ENCODE assay signal across 18 cellular contexts in genomic region chr1:241086686-241087085, GRCh38.
DNase-seq lines count a peak whose midpoint lies in the region; ATAC-seq and TF ChIP-seq lines count a peak whose summit lies in the region.
"Had no signal": no experiment of that assay in that cellular context is flagged by ENCODE, and none has a peak within 500 bp of the region (broad histone marks: within the 10 kb centered on the region; RNA-seq: fewer than 3 reads in every experiment).

No MANE protein-coding gene starts in this region.

- no peak for ATAC-seq in HG02885 (IDR thresholded peaks at IDR 0.05; ENCODE audit: poor library complexity, unreplicated experiment)
- no peak for ATAC-seq in HG02840 (IDR thresholded peaks at IDR 0.05; ENCODE audit: low FRiP score, unreplicated experiment)
- ATAC-seq in activated CD8-positive, alpha-beta T cell treated with anti-CD3 and anti-CD28 coated beads for 36 hours, result no peak
- ATAC-seq: HepG2 had no signal

- H4K5ac ChIP-seq in H9 (ENCODE audit: insufficient read length, low read depth, low read length), result no peak overlapping the region

- no peak overlapping the region for H3T11ph ChIP-seq in H9 (ENCODE audit: low read length)

- no peaks in the 10 kb centered on the region for H3K36me3 ChIP-seq in trophoblast cell (ENCODE audit: control insufficient read depth in 1 of 2, insufficient read depth in 2 of 2, low read length in 2 of 2)
- H3K36me3 ChIP-seq: BLaER1 had no signal

- CTCF ChIA-PET in activated CD8-positive, alpha-beta T cell treated with anti-CD3 and anti-CD28 coated beads for 36 hours (lab: Charles Lee), result no interaction called here

- H3K9me3 ChIP-seq in H9 (ENCODE audit: control insufficient read depth, low read depth, low read length) (no peaks in the 10 kb centered on the region), trophoblast cell (ENCODE audit: insufficient read depth, low read depth, low read length) (no peaks in the 10 kb centered on the region)
- H3K9me3 ChIP-seq: BLaER1 had no signal

- H4K12ac ChIP-seq in trophoblast cell (ENCODE audit: low read depth, low read length), result no peak overlapping the region

- H4K91ac ChIP-seq in H9 (ENCODE audit: insufficient read length, low read depth, low read length) (no peak overlapping the region), trophoblast cell (ENCODE audit: low read depth, low read length) (no peak overlapping the region)

- peak overlapping the region in 2 of 3 experiments; percentile 35 to 37; a peak in 3 of 7 replicates for H3K27ac Mint-ChIP-seq in H9
- no peak overlapping the region for H3K27ac Mint-ChIP-seq in activated CD8-positive, alpha-beta T cell treated with anti-CD3 and anti-CD28 coated beads for 36 hours
- H3K27ac Mint-ChIP-seq: CD4-positive, alpha-beta memory T cell; IgD-negative memory B cell had no signal

- no peaks in the 10 kb centered on the region for H4K20me1 ChIP-seq in H9 (ENCODE audit: control insufficient read depth, insufficient read depth, insufficient read length)
- H4K20me1 ChIP-seq: BLaER1 had no signal

- POLR2A ChIA-PET in activated CD8-positive, alpha-beta T cell treated with anti-CD3 and anti-CD28 coated beads for 36 hours (lab: Charles Lee), result no interaction called here

- peak overlapping the region; percentile 83 for H2AK5ac ChIP-seq in H9 (ENCODE audit: insufficient read length, low read length)
- H2AK5ac ChIP-seq in trophoblast cell (ENCODE audit: low read length), result no peak overlapping the region

- peaks cover 6 to 8% of the 10 kb centered on the region in 2 experiments for H3K4me1 Mint-ChIP-seq in H9
- no peaks in the 10 kb centered on the region for H3K4me1 Mint-ChIP-seq in activated CD8-positive, alpha-beta T cell treated with anti-CD3 and anti-CD28 coated beads for 36 hours (ENCODE audit: low read depth)
- H3K4me1 Mint-ChIP-seq: CD14-positive monocyte; CD4-positive, alpha-beta memory T cell had no signal

- H3K56ac ChIP-seq in H9 (ENCODE audit: insufficient read length, low read depth, low read length), result no peak overlapping the region

- H3K79me2 ChIP-seq in H9 (ENCODE audit: insufficient read depth, low read length), result no peaks in the 10 kb centered on the region
- H3K79me2 ChIP-seq in trophoblast cell (ENCODE audit: control insufficient read depth, insufficient read depth, low read length, poor library complexity), result no peaks in the 10 kb centered on the region

- no peaks in the 10 kb centered on the region for H3K9me3 Mint-ChIP-seq in H9
- no peaks in the 10 kb centered on the region for H3K9me3 Mint-ChIP-seq in activated CD8-positive, alpha-beta T cell treated with anti-CD3 and anti-CD28 coated beads for 36 hours

- H2BK5ac ChIP-seq in H9 (ENCODE audit: insufficient read length, low read length) (no peak overlapping the region), trophoblast cell (ENCODE audit: low read depth, low read length, poor library complexity) (no peak overlapping the region)

- no peak for TF ChIP-seq CTCF in H9 (conservative IDR thresholded peaks at IDR 0.05)
- TF ChIP-seq CTCF in activated CD8-positive, alpha-beta T cell treated with anti-CD3 and anti-CD28 coated beads for 36 hours (IDR thresholded peaks at IDR 0.05), result no peak

- WGBS in H9 (ENCODE audit: extremely low coverage, insufficient read length, low lambda C conversion rate), result no CpG with 5 or more reads among the region's 6 CpGs
- WGBS in trophoblast cell (ENCODE audit: extremely low coverage, insufficient coverage, insufficient read length), result no CpG with 5 or more reads among the region's 6 CpGs

- no peak overlapping the region for H3K14ac ChIP-seq in H9 (ENCODE audit: insufficient read depth, low read length)
- no peak overlapping the region for H3K14ac ChIP-seq in trophoblast cell (ENCODE audit: low read length)

- H3K4me2 ChIP-seq in H9 (ENCODE audit: insufficient read depth, insufficient read length, low read length), result no peak overlapping the region
- no peak overlapping the region for H3K4me2 ChIP-seq in trophoblast cell (ENCODE audit: low read length)
- H3K4me2 ChIP-seq: BLaER1 had no signal

- H2BK20ac ChIP-seq in H9 (ENCODE audit: low read depth, low read length, poor library complexity, severe bottlenecking), result no peak overlapping the region

- peak overlapping the region; percentile 22 for H2AFZ ChIP-seq in H9 (ENCODE audit: low read length)
- H2AFZ ChIP-seq in trophoblast cell (ENCODE audit: insufficient read depth, low read length, poor library complexity), result no peak overlapping the region

- H4K8ac ChIP-seq in H9 (replicated peaks; ENCODE audit: insufficient read length, low read depth, low read length) (no peak overlapping the region), trophoblast cell (ENCODE audit: low read depth, low read length) (no peak overlapping the region)

- no peak overlapping the region for H2BK15ac ChIP-seq in H9 (ENCODE audit: low read depth, low read length)

- no peak overlapping the region for H3K4me3 Mint-ChIP-seq in H9
- no peak overlapping the region for H3K4me3 Mint-ChIP-seq in activated CD8-positive, alpha-beta T cell treated with anti-CD3 and anti-CD28 coated beads for 36 hours
- H3K4me3 Mint-ChIP-seq: CD14-positive monocyte; CD4-positive, alpha-beta memory T cell; IgD-negative memory B cell had no signal

- H3K9ac ChIP-seq in H9 (ENCODE audit: extremely low read depth, insufficient read length, low read length) (no peak overlapping the region), trophoblast cell (ENCODE audit: low read length) (no peak overlapping the region)
- H3K9ac ChIP-seq: BLaER1 had no signal

- no peaks in the 10 kb centered on the region for H3K23me2 ChIP-seq in H9 (ENCODE audit: insufficient read length, low read depth, low read length, poor library complexity, severe bottlenecking)

- H3K79me1 ChIP-seq in H9 (ENCODE audit: insufficient read depth, low read depth, low read length, poor library complexity, severe bottlenecking) (no peaks in the 10 kb centered on the region), trophoblast cell (ENCODE audit: low read length) (no peaks in the 10 kb centered on the region)

- H3K36me3 Mint-ChIP-seq in H9 (ENCODE audit: insufficient read depth in 1 of 3, low read depth in 3 of 3), result no peaks in the 10 kb centered on the region
- H3K36me3 Mint-ChIP-seq in activated CD8-positive, alpha-beta T cell treated with anti-CD3 and anti-CD28 coated beads for 36 hours (ENCODE audit: low read depth), result no peaks in the 10 kb centered on the region
- H3K36me3 Mint-ChIP-seq: CD14-positive monocyte; CD4-positive, alpha-beta memory T cell had no signal

- H3K4me1 ChIP-seq in H9 (ENCODE audit: insufficient read depth, low read length) (no peaks in the 10 kb centered on the region; the same call in 1 of the 2 replicates), trophoblast cell (ENCODE audit: control insufficient read depth in 1 of 2, insufficient read depth in 2 of 2, low read length in 2 of 2) (peaks cover 2 to 4% of the 10 kb centered on the region in 2 experiments)
- H3K4me1 ChIP-seq: BLaER1 had no signal

- H3K23ac ChIP-seq in H9 (ENCODE audit: insufficient read length, low read depth, low read length) (no peak overlapping the region), trophoblast cell (ENCODE audit: low read length) (no peak overlapping the region)

- H3K4me3 ChIP-seq in trophoblast cell (ENCODE audit: low read depth, low read length), result no peak overlapping the region
- H3K4me3 ChIP-seq: BLaER1 had no signal

- H3K18ac ChIP-seq in H9 (ENCODE audit: insufficient read length, low read depth, low read length), result no peak overlapping the region
- no peak overlapping the region for H3K18ac ChIP-seq in trophoblast cell (ENCODE audit: low read length)

- H3K27ac ChIP-seq in H9 (ENCODE audit: insufficient read length, low read depth, low read length), result no peak overlapping the region
- no peak overlapping the region for H3K27ac ChIP-seq in trophoblast cell (ENCODE audit: low read depth, low read length)
- H3K27ac ChIP-seq: BLaER1 had no signal

- DNase-seq in EL (peak; percentile 23), H9 (no peak), islet precursor cell (peak; percentile 77), trophoblast cell (no peak)
- no peak for DNase-seq in activated CD8-positive, alpha-beta T cell treated with anti-CD3 and anti-CD28 coated beads for 36 hours
- DNase-seq: 8988T; Calu3; CD4-positive, alpha-beta memory T cell; DMS79 treated with DMSO at 0.1 percent for 48 hours; GF-D8; HCEC 1CT; KBM-7 had no signal

- H3K27me3 ChIP-seq in H9 (ENCODE audit: insufficient read depth, low read length) (no peaks in the 10 kb centered on the region), trophoblast cell (ENCODE audit: insufficient read depth, low read length) (no peaks in the 10 kb centered on the region)
- H3K27me3 ChIP-seq: BLaER1 had no signal

- no peaks in the 10 kb centered on the region for H3K27me3 Mint-ChIP-seq in H9 (ENCODE audit: low read depth)
- H3K27me3 Mint-ChIP-seq in activated CD8-positive, alpha-beta T cell treated with anti-CD3 and anti-CD28 coated beads for 36 hours, result no peaks in the 10 kb centered on the region
- H3K27me3 Mint-ChIP-seq: CD4-positive, alpha-beta memory T cell; IgD-negative memory B cell had no signal

- intact Hi-C loops in activated CD8-positive, alpha-beta T cell treated with anti-CD3 and anti-CD28 coated beads for 36 hours (cut with micrococcal nuclease), result no loop called here

- H2BK120ac ChIP-seq in H9 (ENCODE audit: low read depth, low read length, poor library complexity, severe bottlenecking) (no peak overlapping the region), trophoblast cell (ENCODE audit: insufficient read depth, low read length, poor library complexity) (no peak overlapping the region)

- no peak overlapping the region for H2BK12ac ChIP-seq in H9 (ENCODE audit: insufficient read length, low read depth, low read length)
- H2BK12ac ChIP-seq in trophoblast cell (ENCODE audit: low read length), result no peak overlapping the region

- H3K4ac ChIP-seq in H9 (ENCODE audit: low read depth, low read length) (no peak overlapping the region), trophoblast cell (ENCODE audit: low read depth, low read length) (no peak overlapping the region)

Comparison
In these comparisons a context has a peak if more than half of its experiments do, and no peak if none do; other contexts are left out.
1. DNase-seq: peak in EL (single experiment) and islet precursor cell (single experiment); none in H9 (single experiment), activated CD8-positive, alpha-beta T cell treated with anti-CD3 and anti-CD28 coated beads for 36 hours (single experiment) and trophoblast cell (0 of 2).